Comparison of ENCODE assay signal across 14 cellular contexts in genomic region chr1:100718581-100718980, GRCh38. TPM values are rescaled to one million over a fixed set of nuclear protein-coding genes. Genes with fewer than 3 reads are reported as not detected.
"Had no signal": no experiment of that assay in that cellular context is flagged by ENCODE, and none has a peak within 500 bp of the region (broad histone marks: within the 10 kb centered on the region; RNA-seq: fewer than 3 reads in every experiment).

No MANE protein-coding gene starts in this region.

- H3K9me3 ChIP-seq: breast epithelium, psoas muscle, thyroid gland, uterus had no signal

- DNase-seq: activated CD4-positive, alpha-beta T cell treated with anti-CD3 and anti-CD28 coated beads for 36 hours; activated CD8-positive, alpha-beta memory T cell treated with anti-CD3 and anti-CD28 coated beads, Interleukin-2, amount 50 U/mL, for 4 hours; activated CD8-positive, alpha-beta T cell treated with anti-CD3 and anti-CD28 coated beads for 36 hours; activated naive CD8-positive, alpha-beta T cell treated with anti-CD3 and anti-CD28 coated beads, Interleukin-2, amount 10 ng/mL, durations not matched to agents 7 days and 5 days; aorta; dorsolateral prefrontal cortex; immature natural killer cell; nephron progenitor cell; psoas muscle; stimulated activated CD4-positive, alpha-beta T cell treated with anti-CD3 and anti-CD28 coated beads, Interleukin-4, amount 100 ng/mL, for 4 hours; thyroid gland; uterus; WERI-Rb-1 had no signal

- H3K27ac ChIP-seq: dorsolateral prefrontal cortex, psoas muscle, thyroid gland, WERI-Rb-1 had no signal

- H3K4me1 ChIP-seq: psoas muscle, thyroid gland had no signal

- H3K36me3 ChIP-seq: breast epithelium, thyroid gland, uterus, WERI-Rb-1 had no signal

- H3K27me3 ChIP-seq: breast epithelium, thyroid gland, uterus had no signal

- H3K4me3 ChIP-seq: thyroid gland had no signal

RNA-seq across cellular contexts. Expression of gene VCAM1, which starts 1.0 kb away (rescaled TPM):
- total RNA-seq: activated CD4-positive, alpha-beta T cell treated with anti-CD3 and anti-CD28 coated beads for 36 hours had no signal
- polyA plus RNA-seq: immature natural killer cell had no signal
